In genomic region chr1:114703242-114703641, GRCh38 we compare ENCODE assay signal across 19 cellular contexts. TPM values are rescaled to one million over a fixed set of nuclear protein-coding genes. Genes with fewer than 3 reads are reported as not detected.
DNase-seq lines count a peak whose midpoint lies in the region; ATAC-seq, FAIRE-seq and TF ChIP-seq lines count a peak whose summit lies in the region.
"Had no signal": no experiment of that assay in that cellular context is flagged by ENCODE, and none has a peak within 500 bp of the region (broad histone marks: within the 10 kb centered on the region; RNA-seq: fewer than 3 reads in every experiment).

No MANE protein-coding gene starts in this region.

- H3K36me3 Mint-ChIP-seq in nephron (ENCODE audit: low read depth), result peaks cover 16% of the 10 kb centered on the region

- peak overlapping the region in 2 of 3 experiments; percentile 22 to 44 for H3K27ac Mint-ChIP-seq in nephron
- H3K27ac Mint-ChIP-seq: activated CD4-positive, alpha-beta memory T cell treated with anti-CD3 and anti-CD28 coated beads, Interleukin-2, amount 10 ng/mL, durations not matched to agents 7 days and 5 days; memory B cell; nephron progenitor cell; stimulated activated naive CD8-positive, alpha-beta T cell treated with anti-CD3 and anti-CD28 coated beads, Interleukin-15, Interleukin-2, amounts not matched to agents 100 ng/mL and 50 ng/mL, for 24 hours; type B pancreatic cell had no signal

- no peaks in the 10 kb centered on the region for H3K27me3 Mint-ChIP-seq in nephron (ENCODE audit: low read depth)
- H3K27me3 Mint-ChIP-seq: stimulated activated naive CD8-positive, alpha-beta T cell treated with anti-CD3 and anti-CD28 coated beads, Interleukin-15, Interleukin-2, amounts not matched to agents 100 ng/mL and 50 ng/mL, for 24 hours; type B pancreatic cell had no signal

- H3K4me1 Mint-ChIP-seq in nephron, result peaks cover 28% of the 10 kb centered on the region
- H3K4me1 Mint-ChIP-seq: memory B cell, nephron progenitor cell had no signal

- peak; percentile 45 for ATAC-seq in HG03378 (IDR thresholded peaks at IDR 0.05; ENCODE audit: unreplicated experiment)
- ATAC-seq: heart left ventricle had no signal

- no peak overlapping the region for H3K4me3 Mint-ChIP-seq in nephron
- H3K4me3 Mint-ChIP-seq: activated CD4-positive, alpha-beta memory T cell treated with anti-CD3 and anti-CD28 coated beads, Interleukin-2, amount 10 ng/mL, durations not matched to agents 7 days and 5 days; memory B cell; nephron progenitor cell; stimulated activated naive CD8-positive, alpha-beta T cell treated with anti-CD3 and anti-CD28 coated beads, Interleukin-15, Interleukin-2, amounts not matched to agents 100 ng/mL and 50 ng/mL, for 24 hours; type B pancreatic cell had no signal

- in situ Hi-C loops in G401 (cut with HindIII; ENCODE audit: low sequenced_read_pairs), result no loop called here

- H3K9me3 Mint-ChIP-seq in nephron, result no peaks in the 10 kb centered on the region
- H3K9me3 Mint-ChIP-seq: activated CD4-positive, alpha-beta memory T cell treated with anti-CD3 and anti-CD28 coated beads, Interleukin-2, amount 10 ng/mL, durations not matched to agents 7 days and 5 days; memory B cell; nephron progenitor cell; stimulated activated naive CD8-positive, alpha-beta T cell treated with anti-CD3 and anti-CD28 coated beads, Interleukin-15, Interleukin-2, amounts not matched to agents 100 ng/mL and 50 ng/mL, for 24 hours; type B pancreatic cell had no signal

- no peak for DNase-seq in GM19239 (ENCODE audit: insufficient read length, low spot score)
- no peak for DNase-seq in G401 (ENCODE audit: low spot score)
- no peak for DNase-seq in NCI-H524 (lab: John Stamatoyannopoulos, UW)
- DNase-seq: activated CD4-positive, alpha-beta memory T cell treated with anti-CD3 and anti-CD28 coated beads, Interleukin-2, amount 10 ng/mL, durations not matched to agents 7 days and 5 days; DMS 273 treated with DMSO at 0.1 percent for 48 hours; erythroblast; heart left ventricle; islet precursor cell; nephron progenitor cell; stimulated activated CD4-positive, alpha-beta T cell treated with anti-CD3 and anti-CD28 coated beads, Interleukin-12 subunit alpha, Interleukin-12 subunit beta, amount 100 ng/mL, for 4 hours; WERI-Rb-1 had no signal

- peak; percentile 8 for FAIRE-seq in GM19239 (lab: Jason Lieb, UNC)
- FAIRE-seq: bronchial epithelial cell had no signal

- no peak for TF ChIP-seq CTCF in nephron (IDR thresholded peaks at IDR 0.05; ENCODE audit: unreplicated experiment in 3 of 3)

RNA-seq across cellular contexts. Expression of gene AMPD1, which starts 7.9 kb away (rescaled TPM):
- not detected in 2 replicates for total RNA-seq in G401 (2014; rRNA removed; shearing (Covaris generic))
- total RNA-seq: activated CD4-positive, alpha-beta memory T cell treated with anti-CD3 and anti-CD28 coated beads, Interleukin-2, amount 10 ng/mL, durations not matched to agents 7 days and 5 days; bronchial epithelial cell; dermis microvascular lymphatic vessel endothelial cell; heart left ventricle; T-helper 1 cell treated with Interleukin-12 subunit alpha and Interleukin-12 subunit beta and Interleukin-4 antibody, amounts not matched to agents 30 ng/mL and 1 ng/mL, for 36 hours had no signal

RNA-seq across cellular contexts. Expression of gene NRAS, which starts 13.3 kb away (rescaled TPM):
- 61.4 and 91.2 TPM in 2 replicates for total RNA-seq in G401 (2014; rRNA removed; shearing (Covaris generic))

RNA-seq across cellular contexts. Expression of gene DENND2C, which starts 33.4 kb away (rescaled TPM):
- total RNA-seq in G401 (2014; rRNA removed; shearing (Covaris generic)), result 0.49 and 5.0 TPM in 2 replicates

RNA-seq across cellular contexts. Expression of gene CSDE1, which starts 54.5 kb away (rescaled TPM):
- total RNA-seq in G401 (2014; rRNA removed; shearing (Covaris generic)), result 170 and 190 TPM in 2 replicates
